Comparison of ENCODE assay signal across 1 cellular context in the genomic region with DNA sequence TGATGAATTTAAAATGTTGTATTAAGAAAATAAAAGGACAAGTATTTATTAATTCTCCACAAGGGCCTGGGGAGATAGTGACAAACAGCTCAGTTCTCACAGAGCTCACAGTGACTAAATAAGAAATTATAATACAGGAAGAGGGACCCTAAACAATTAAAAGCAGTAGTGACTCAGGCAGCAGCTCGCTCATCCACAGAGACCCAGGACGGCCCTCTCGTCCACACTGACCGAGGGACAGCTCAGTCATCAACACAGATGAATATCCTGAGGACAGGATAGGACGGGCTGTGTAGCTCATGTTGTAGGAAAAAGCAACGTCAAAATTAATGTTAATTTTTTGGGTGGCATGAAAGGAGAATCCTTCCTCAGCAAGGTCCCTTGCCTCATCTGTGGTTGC.
TF ChIP-seq lines count a peak whose summit lies in the region.

No MANE protein-coding gene starts in this region.

TF ChIP-seq in GM12878, 131 proteins besides CTCF, POLR2A, EP300 and RAD21:
- no peak for TF ChIP-seq NR2F1 (conservative IDR thresholded peaks at IDR 0.05)
- no peak for TF ChIP-seq GABPA (IDR thresholded peaks at IDR 0.05; ENCODE audit: low read depth)
- TF ChIP-seq, protein P1, sequence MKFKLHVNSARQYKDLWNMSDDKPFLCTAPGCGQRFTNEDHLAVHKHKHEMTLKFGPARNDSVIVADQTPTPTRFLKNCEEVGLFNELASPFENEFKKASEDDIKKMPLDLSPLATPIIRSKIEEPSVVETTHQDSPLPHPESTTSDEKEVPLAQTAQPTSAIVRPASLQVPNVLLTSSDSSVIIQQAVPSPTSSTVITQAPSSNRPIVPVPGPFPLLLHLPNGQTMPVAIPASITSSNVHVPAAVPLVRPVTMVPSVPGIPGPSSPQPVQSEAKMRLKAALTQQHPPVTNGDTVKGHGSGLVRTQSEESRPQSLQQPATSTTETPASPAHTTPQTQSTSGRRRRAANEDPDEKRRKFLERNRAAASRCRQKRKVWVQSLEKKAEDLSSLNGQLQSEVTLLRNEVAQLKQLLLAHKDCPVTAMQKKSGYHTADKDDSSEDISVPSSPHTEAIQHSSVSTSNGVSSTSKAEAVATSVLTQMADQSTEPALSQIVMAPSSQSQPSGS (IDR thresholded peaks at IDR 0.05; ENCODE audit: low read length) = no peak
